36 cellular contexts compared by ENCODE assay signal in the genomic region with DNA sequence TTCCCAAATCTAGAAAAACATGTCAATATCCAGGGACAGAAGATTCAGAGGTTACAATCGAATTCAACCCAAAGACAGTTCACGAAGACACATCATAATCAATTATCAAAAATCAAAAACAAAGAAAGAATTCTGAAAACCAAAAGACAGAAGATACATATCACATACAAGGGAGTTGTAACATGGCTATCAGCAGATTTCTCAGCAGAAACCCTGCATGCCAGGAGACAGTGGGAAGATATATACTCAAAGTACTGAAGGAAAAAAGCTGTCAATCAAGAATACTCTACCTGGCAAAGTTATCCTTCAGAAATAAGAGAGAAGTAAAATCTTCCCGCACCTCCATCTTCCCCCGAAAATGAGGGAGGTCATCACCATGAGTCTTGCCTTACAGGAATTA.
"Had no signal": no experiment of that assay in that cellular context is flagged by ENCODE, and none has a peak within 500 bp of the region (broad histone marks: within the 10 kb centered on the region; RNA-seq: fewer than 3 reads in every experiment).

No MANE protein-coding gene starts in this region.

- H3K4me3 Mint-ChIP-seq: activated B cell treated with CpG ODN at 0.5 μM for 24 hours; activated CD4-positive, alpha-beta memory T cell treated with anti-CD3 and anti-CD28 coated beads for 36 hours; activated CD4-positive, alpha-beta T cell treated with anti-CD3 and anti-CD28 coated beads, Interleukin-2, amount 10 ng/mL, durations not matched to agents 24 days and 14 days; activated CD8-positive, alpha-beta T cell treated with anti-CD3 and anti-CD28 coated beads for 36 hours; activated naive CD4-positive, alpha-beta T cell treated with anti-CD3 and anti-CD28 coated beads for 36 hours; activated naive CD8-positive, alpha-beta T cell treated with anti-CD3 and anti-CD28 coated beads for 36 hours; activated T-helper 1 cell treated with anti-CD3 and anti-CD28 coated beads, Interleukin-12 subunit alpha, Interleukin-12 subunit beta, Interleukin-2, Interleukin-4 antibody, amounts not matched to agents 30 ng/mL and 10 ng/mL and 1 ng/mL, durations not matched to agents 14 hours and 24 hours and 36 hours; activated T-helper 17 cell treated with anti-CD3 and anti-CD28 coated beads, Interleukin-2, amount 50 U/mL, for 72 hours; T-helper 1 cell treated with Interleukin-12 subunit alpha and Interleukin-12 subunit beta and Interleukin-4 antibody, amounts not matched to agents 30 μg/mL and 1 μg/mL, for 36 hours; T-helper 2 cell treated with Interferon-gamma antibody and Interleukin-4, amounts not matched to agents 5 μg/mL and 100 μg/mL, for 36 hours had no signal

- H3K36me3 ChIP-seq: adrenal gland, brain microvascular endothelial cell, breast epithelium had no signal

- DNase-seq: activated B cell treated with CpG ODN at 0.5 μM for 24 hours; activated CD4-positive, alpha-beta memory T cell treated with anti-CD3 and anti-CD28 coated beads for 36 hours; activated CD4-positive, alpha-beta T cell treated with anti-CD3 and anti-CD28 coated beads for 4 hours; activated CD4-positive, alpha-beta T cell treated with anti-CD3 and anti-CD28 coated beads, Interleukin-2, amount 10 ng/mL, durations not matched to agents 24 days and 14 days; activated CD4-positive, alpha-beta T cell treated with anti-CD3 and anti-CD28 coated beads, Interleukin-2, amount 50 U/mL, for 1 hour; activated CD4-positive, alpha-beta T cell treated with anti-CD3 and anti-CD28 coated beads, Interleukin-2, amount 50 U/mL, for 4 hours; activated CD4-positive, CD25-positive, alpha-beta regulatory T cell treated with anti-CD3 and anti-CD28 coated beads, Interleukin-2, amount 50 U/mL, for 72 hours; activated CD8-positive, alpha-beta memory T cell treated with anti-CD3 and anti-CD28 coated beads, Interleukin-2, amount 50 U/mL, for 4 hours; activated CD8-positive, alpha-beta T cell treated with anti-CD3 and anti-CD28 coated beads for 36 hours; activated effector memory CD4-positive, alpha-beta T cell treated with anti-CD3 and anti-CD28 coated beads, Interleukin-2, amount 50 U/mL, for 16 hours; activated gamma-delta T cell treated with Interleukin-2 at 50 U/mL for 16 hours; activated naive CD4-positive, alpha-beta T cell; activated naive CD4-positive, alpha-beta T cell treated with anti-CD3 and anti-CD28 coated beads for 36 hours; activated naive CD4-positive, alpha-beta T cell treated with anti-CD3 and anti-CD28 coated beads, Interleukin-2, amount 50 U/mL, for 16 hours; activated naive CD8-positive, alpha-beta T cell treated with anti-CD3 and anti-CD28 coated beads for 36 hours; activated T-cell treated with anti-CD3 and anti-CD28 coated beads for 4 hours; activated T-cell treated with anti-CD3 and anti-CD28 coated beads, Interleukin-2, amount 50 U/mL, for 1 hour; activated T-cell treated with anti-CD3 and anti-CD28 coated beads, Interleukin-2, amount 50 U/mL, for 48 hours; adrenal gland; amniotic stem cell; aorta; body of pancreas; brain microvascular endothelial cell; central memory CD4-positive, alpha-beta T cell; T-helper 1 cell; T-helper 2 cell; T-helper 9 cell had no signal

- FAIRE-seq: astrocyte, TTC549 had no signal

- H3K4me3 ChIP-seq: adrenal gland, body of pancreas, breast epithelium had no signal

- H3K27me3 ChIP-seq: adrenal gland, body of pancreas, brain microvascular endothelial cell, breast epithelium had no signal

- H3K36me3 Mint-ChIP-seq: activated naive CD8-positive, alpha-beta T cell treated with anti-CD3 and anti-CD28 coated beads for 36 hours had no signal

- H3K9me3 ChIP-seq: body of pancreas had no signal

- ATAC-seq: activated CD8-positive, alpha-beta T cell treated with anti-CD3 and anti-CD28 coated beads for 36 hours; activated naive CD4-positive, alpha-beta T cell treated with anti-CD3 and anti-CD28 coated beads, Interleukin-2, amount 50 U/mL, for 72 hours; activated T-helper 17 cell treated with anti-CD3 and anti-CD28 coated beads, Interleukin-2, amount 50 U/mL, for 72 hours; body of pancreas had no signal

- H3K4me1 ChIP-seq: adrenal gland, body of pancreas, breast epithelium had no signal

- H3K27me3 Mint-ChIP-seq: activated B cell treated with CpG ODN at 0.5 μM for 24 hours; activated CD8-positive, alpha-beta T cell treated with anti-CD3 and anti-CD28 coated beads for 36 hours; activated naive CD8-positive, alpha-beta T cell treated with anti-CD3 and anti-CD28 coated beads for 36 hours had no signal

- H3K27ac Mint-ChIP-seq: activated B cell treated with CpG ODN at 0.5 μM for 24 hours; activated CD4-positive, alpha-beta memory T cell treated with anti-CD3 and anti-CD28 coated beads for 36 hours; activated CD4-positive, alpha-beta T cell treated with anti-CD3 and anti-CD28 coated beads, Interleukin-2, amount 10 ng/mL, durations not matched to agents 24 days and 14 days; activated CD8-positive, alpha-beta T cell treated with anti-CD3 and anti-CD28 coated beads for 36 hours; activated naive CD4-positive, alpha-beta T cell treated with anti-CD3 and anti-CD28 coated beads for 36 hours; activated naive CD4-positive, alpha-beta T cell treated with anti-CD3 and anti-CD28 coated beads, Interleukin-2, amount 50 U/mL, for 72 hours; activated naive CD8-positive, alpha-beta T cell treated with anti-CD3 and anti-CD28 coated beads for 36 hours; activated T-helper 1 cell treated with anti-CD3 and anti-CD28 coated beads, Interleukin-12 subunit alpha, Interleukin-12 subunit beta, Interleukin-2, Interleukin-4 antibody, amounts not matched to agents 30 ng/mL and 10 ng/mL and 1 ng/mL, durations not matched to agents 14 hours and 24 hours and 36 hours; activated T-helper 17 cell treated with anti-CD3 and anti-CD28 coated beads, Interleukin-2, amount 50 U/mL, for 72 hours; T-helper 1 cell treated with Interleukin-12 subunit alpha and Interleukin-12 subunit beta and Interleukin-4 antibody, amounts not matched to agents 30 μg/mL and 1 μg/mL, for 36 hours; T-helper 2 cell treated with Interferon-gamma antibody and Interleukin-4, amounts not matched to agents 5 μg/mL and 100 μg/mL, for 36 hours had no signal

- H3K27ac ChIP-seq: adrenal gland, body of pancreas, brain microvascular endothelial cell, breast epithelium, VCaP had no signal

- H3K4me1 Mint-ChIP-seq: activated CD4-positive, alpha-beta T cell treated with anti-CD3 and anti-CD28 coated beads, Interleukin-2, amount 10 ng/mL, durations not matched to agents 24 days and 14 days; activated naive CD8-positive, alpha-beta T cell treated with anti-CD3 and anti-CD28 coated beads for 36 hours; activated T-helper 17 cell treated with anti-CD3 and anti-CD28 coated beads, Interleukin-2, amount 50 U/mL, for 72 hours had no signal
